11 cellular contexts compared by ENCODE assay signal in genomic region chr2:209496586-209496982, GRCh38.
A peak's percentile ranks its signal among the peaks of the same experiment; 100 is the strongest.
DNase-seq lines count a peak whose midpoint lies in the region; ATAC-seq and TF ChIP-seq lines count a peak whose summit lies in the region.
"Had no signal": no experiment of that assay in that cellular context is flagged by ENCODE, and none has a peak within 500 bp of the region (broad histone marks: within the 10 kb centered on the region; RNA-seq: fewer than 3 reads in every experiment).

No MANE protein-coding gene starts in this region.

- H2BK15ac ChIP-seq in mesenchymal stem cell (ENCODE audit: low read depth, poor library complexity, severe bottlenecking): no peak overlapping the region

- no TSS peak for BruUV-seq in MCF 10A (replicated peaks; lab: Mats Ljungman, UMichigan)

- H2BK12ac ChIP-seq in mesenchymal stem cell (ENCODE audit: low read length in 2 of 2): no peak overlapping the region

- H2BK120ac ChIP-seq in mesenchymal stem cell (ENCODE audit: low read depth, low read length): no peak overlapping the region

- no peaks in the 10 kb centered on the region for H3K36me3 Mint-ChIP-seq in MCF 10A (ENCODE audit: insufficient read depth, unreplicated experiment)
- H3K36me3 Mint-ChIP-seq: activated naive CD4-positive, alpha-beta T cell treated with anti-CD3 and anti-CD28 coated beads, Interleukin-2, amount 50 U/mL, for 24 hours had no signal

- no peak overlapping the region for H2BK5ac ChIP-seq in mesenchymal stem cell (ENCODE audit: low read depth, low read length, poor library complexity, severe bottlenecking)

- H4K91ac ChIP-seq in mesenchymal stem cell (ENCODE audit: low read length): no peak overlapping the region

- H3K27me3 ChIP-seq in breast epithelium (no peaks in the 10 kb centered on the region), endocrine pancreas (ENCODE audit: control insufficient read depth, insufficient read depth, low read length) (no peaks in the 10 kb centered on the region), mesenchymal stem cell (ENCODE audit: control insufficient read depth in 1 of 2, insufficient read depth in 1 of 2, low read length in 2 of 2) (no peaks in the 10 kb centered on the region), uterus (no peaks in the 10 kb centered on the region)

- H3K4me1 ChIP-seq in breast epithelium: no peaks in the 10 kb centered on the region
- H3K4me1 ChIP-seq in endocrine pancreas (ENCODE audit: control insufficient read depth, insufficient read depth, low read length): peaks cover 6% of the 10 kb centered on the region
- peaks cover 6% of the 10 kb centered on the region for H3K4me1 ChIP-seq in mesenchymal stem cell (ENCODE audit: control insufficient read depth, insufficient read depth, low read depth, low read length)
- no peaks in the 10 kb centered on the region for H3K4me1 ChIP-seq in uterus

- POLR2A ChIA-PET in MCF 10A (lab: Yijun Ruan, JAX): interaction anchor here (0.6 to 0.8 kb wide), 3 partner anchors 23 to 38 kb away, joined by 3 read pairs; no protein-coding TSS in a partner anchor

- H3K4me1 Mint-ChIP-seq in MCF 10A (ENCODE audit: insufficient read depth, unreplicated experiment): peaks cover 9% of the 10 kb centered on the region
- H3K4me1 Mint-ChIP-seq: activated naive CD4-positive, alpha-beta T cell treated with anti-CD3 and anti-CD28 coated beads, Interleukin-2, amount 50 U/mL, for 24 hours had no signal

- no peak overlapping the region for H3K18ac ChIP-seq in mesenchymal stem cell (ENCODE audit: low read depth in 1 of 2, low read length in 2 of 2)

- no peak overlapping the region for H3K23ac ChIP-seq in mesenchymal stem cell (ENCODE audit: low read length in 2 of 2)

- H2AK5ac ChIP-seq in mesenchymal stem cell (ENCODE audit: low read length, severe bottlenecking): peak overlapping the region; percentile 86

- no peak overlapping the region for H3K4ac ChIP-seq in mesenchymal stem cell (ENCODE audit: low read depth in 1 of 2, low read length in 2 of 2)

- intact Hi-C loops in MCF 10A (cut with micrococcal nuclease): loop anchor here (2.0 to 5.0 kb wide), 2 partner anchors 72 to 109 kb away; partner anchors contain the start of gene MAP2
- intact Hi-C loops in breast epithelium (cut with DNase I; ENCODE audit: low total_unique reads): no loop called here
- intact Hi-C loops in uterus (cut with DNase I; ENCODE audit: low total_unique reads): no loop called here

- H3K27ac Mint-ChIP-seq in MCF 10A (ENCODE audit: low read depth, unreplicated experiment): peak overlapping the region; percentile 83
- H3K27ac Mint-ChIP-seq: activated naive CD4-positive, alpha-beta T cell treated with anti-CD3 and anti-CD28 coated beads, Interleukin-2, amount 50 U/mL, for 24 hours had no signal

- H3K9me3 Mint-ChIP-seq in MCF 10A (ENCODE audit: unreplicated experiment): peaks cover 9% of the 10 kb centered on the region

- no peak overlapping the region for H3K4me2 ChIP-seq in mesenchymal stem cell (ENCODE audit: low read length, poor library complexity, severe bottlenecking)

- no peak overlapping the region for H4K8ac ChIP-seq in mesenchymal stem cell (ENCODE audit: low read length)

- TF ChIP-seq POLR2A in breast epithelium (IDR thresholded peaks at IDR 0.05) (no peak), uterus (IDR thresholded peaks at IDR 0.05) (no peak)

- H3K9me3 ChIP-seq in breast epithelium (peaks cover 6 to 7% of the 10 kb centered on the region in 2 donors), endocrine pancreas (ENCODE audit: control insufficient read depth, low read length) (no peaks in the 10 kb centered on the region), mesenchymal stem cell (ENCODE audit: control insufficient read depth, low read length) (peaks cover 6% of the 10 kb centered on the region), uterus (peaks cover 0 to 5% of the 10 kb centered on the region in 2 donors)

- CTCF ChIA-PET in MCF 10A (lab: Yijun Ruan, JAX): interaction anchor here (0.5 to 1.6 kb wide), 4 partner anchors 63 to 1220 kb away, joined by 3 to 4 read pairs (median 4); no protein-coding TSS in a partner anchor

- H3K27me3 Mint-ChIP-seq in MCF 10A (ENCODE audit: insufficient read depth, unreplicated experiment): no peaks in the 10 kb centered on the region
- H3K27me3 Mint-ChIP-seq: activated naive CD4-positive, alpha-beta T cell treated with anti-CD3 and anti-CD28 coated beads, Interleukin-2, amount 50 U/mL, for 24 hours had no signal

- H3K4me3 ChIP-seq in breast epithelium (no peak overlapping the region), endocrine pancreas (ENCODE audit: control insufficient read depth, insufficient read depth, low read length) (peak overlapping the region; percentile 27), mesenchymal stem cell (ENCODE audit: insufficient read depth in 1 of 2, low read depth in 1 of 2, low read length in 2 of 2) (peak overlapping the region in 1 of 2 experiments; percentile 41), uterus (no peak overlapping the region)

- H3K27ac ChIP-seq in breast epithelium (peak overlapping the region in 1 of 2 donors; percentile 13), mesenchymal stem cell (ENCODE audit: low read length, poor library complexity, severe bottlenecking) (peak overlapping the region; percentile 34), uterus (peak overlapping the region; percentile 54 to 75)

- H3K9ac ChIP-seq in endocrine pancreas (ENCODE audit: control insufficient read depth, insufficient read depth, low read length) (no peak overlapping the region), mesenchymal stem cell (ENCODE audit: low read length) (peak overlapping the region; percentile 38)

- H2AFZ ChIP-seq in mesenchymal stem cell (ENCODE audit: low read depth, low read length): no peak overlapping the region

- DNase-seq in MCF 10A (ENCODE audit: unreplicated experiment) (peak; percentile 51), breast epithelium (ENCODE audit: low spot score in 2 of 2) (no peak), mesenchymal stem cell (no peak), uterus (no peak), activated gamma-delta T cell treated with Interleukin-2 at 50 U/mL for 16 hours (no peak)

- no peaks in the 10 kb centered on the region for H3K79me1 ChIP-seq in mesenchymal stem cell (replicated peaks; ENCODE audit: low read length, poor library complexity, severe bottlenecking)

- ATAC-seq in GM21381 (IDR thresholded peaks at IDR 0.05; ENCODE audit: unreplicated experiment) (no peak), HG03571 (IDR thresholded peaks at IDR 0.05; ENCODE audit: unreplicated experiment) (no peak)
- ATAC-seq: activated CD4-positive, CD25-positive, alpha-beta regulatory T cell treated with anti-CD3 and anti-CD28 coated beads, Interleukin-2, amount 50 U/mL, for 24 hours had no signal

- no peak overlapping the region for H3K4me3 Mint-ChIP-seq in MCF 10A (ENCODE audit: unreplicated experiment)
- H3K4me3 Mint-ChIP-seq: activated naive CD4-positive, alpha-beta T cell treated with anti-CD3 and anti-CD28 coated beads, Interleukin-2, amount 50 U/mL, for 24 hours; neural crest cell had no signal

- H3K36me3 ChIP-seq in breast epithelium: no peaks in the 10 kb centered on the region
- H3K36me3 ChIP-seq in endocrine pancreas (ENCODE audit: control insufficient read depth, insufficient read depth, low read length): no peaks in the 10 kb centered on the region
- no peaks in the 10 kb centered on the region for H3K36me3 ChIP-seq in mesenchymal stem cell (ENCODE audit: control insufficient read depth in 1 of 2, insufficient read depth in 2 of 2, low read depth in 1 of 2, low read length in 2 of 2)
- H3K36me3 ChIP-seq in uterus: no peaks in the 10 kb centered on the region

- TF ChIP-seq CTCF in MCF 10A (IDR thresholded peaks at IDR 0.05; ENCODE audit: unreplicated experiment) (no peak), breast epithelium (IDR thresholded peaks at IDR 0.05) (no peak), uterus (IDR thresholded peaks at IDR 0.05) (no peak)

- H3K14ac ChIP-seq in mesenchymal stem cell (ENCODE audit: low read length in 2 of 2): no peak overlapping the region
